ENCODE assay signal across 23 cellular contexts in genomic region chr7:64465551-64465950, GRCh38.
"Had no signal": no experiment of that assay in that cellular context is flagged by ENCODE, and none has a peak within 500 bp of the region (broad histone marks: within the 10 kb centered on the region; RNA-seq: fewer than 3 reads in every experiment).

No MANE protein-coding gene starts in this region.

- H3K4me1 ChIP-seq: stomach, suprapubic skin, testis, thyroid gland, tibial nerve, transverse colon, upper lobe of left lung, upper lobe of right lung, uterus, vagina had no signal

- H3K27me3 ChIP-seq: suprapubic skin, testis, thyroid gland, tibial artery, tibial nerve, transverse colon, upper lobe of left lung, upper lobe of right lung, uterus, vagina had no signal

- H3K36me3 ChIP-seq: stomach, suprapubic skin, thoracic aorta, thyroid gland, tibial artery, tibial nerve, transverse colon, upper lobe of left lung, upper lobe of right lung, uterus, vagina had no signal

- H3K9me3 ChIP-seq: suprapubic skin, testis, thyroid gland, upper lobe of right lung, uterus, vagina had no signal

- H3K27ac ChIP-seq: stomach, suprapubic skin, testis, thoracic aorta, thyroid gland, tibial artery, tibial nerve, transverse colon, upper lobe of left lung, upper lobe of right lung, uterus, vagina had no signal

- H3K4me3 ChIP-seq: stomach, suprapubic skin, testis, thoracic aorta, thyroid gland, tibial artery, tibial nerve, transverse colon, upper lobe of left lung, upper lobe of right lung, uterus, vagina had no signal

- DNase-seq: stimulated activated CD4-positive, alpha-beta T cell treated with anti-CD3 and anti-CD28 coated beads, Interleukin-2, amount 100 ng/mL, for 48 hours; stimulated activated CD4-positive, alpha-beta T cell treated with anti-CD3 and anti-CD28 coated beads, Interleukin-4, amount 100 ng/mL, for 1 hour; stimulated activated CD4-positive, alpha-beta T cell treated with anti-CD3 and anti-CD28 coated beads, Interleukin-4, amount 100 ng/mL, for 24 hours; stimulated activated CD4-positive, alpha-beta T cell treated with anti-CD3 and anti-CD28 coated beads, Interleukin-4, amount 100 ng/mL, for 4 hours; stimulated activated CD8-positive, alpha-beta memory T cell treated with anti-CD3 and anti-CD28 coated beads, Interleukin-4, amount 100 ng/mL, for 48 hours; stimulated activated naive B cell treated with anti-CD40 and anti-IgM and Interleukin-4, amounts not matched to agents 10 μg/mL and 1 μg/mL and 100 μg/mL, for 72 hours; stimulated activated naive CD4-positive, alpha-beta T cell; stimulated activated naive CD4-positive, alpha-beta T cell treated with Interleukin-2 at 50 U/mL for 16 hours; stimulated activated naive CD8-positive, alpha-beta T cell treated with anti-CD3 and anti-CD28 coated beads, Interleukin-15, amount 100 ng/mL, for 72 hours; stimulated activated naive CD8-positive, alpha-beta T cell treated with anti-CD3 and anti-CD28 coated beads, Interleukin-15, Interleukin-2, amounts not matched to agents 100 U/mL and 50 U/mL, for 24 hours; stomach; substantia nigra; testis; thyroid gland; tibial artery; transverse colon; upper lobe of left lung; upper lobe of right lung; uterus had no signal
